Comparison of ENCODE assay signal across 12 cellular contexts in the genomic region with DNA sequence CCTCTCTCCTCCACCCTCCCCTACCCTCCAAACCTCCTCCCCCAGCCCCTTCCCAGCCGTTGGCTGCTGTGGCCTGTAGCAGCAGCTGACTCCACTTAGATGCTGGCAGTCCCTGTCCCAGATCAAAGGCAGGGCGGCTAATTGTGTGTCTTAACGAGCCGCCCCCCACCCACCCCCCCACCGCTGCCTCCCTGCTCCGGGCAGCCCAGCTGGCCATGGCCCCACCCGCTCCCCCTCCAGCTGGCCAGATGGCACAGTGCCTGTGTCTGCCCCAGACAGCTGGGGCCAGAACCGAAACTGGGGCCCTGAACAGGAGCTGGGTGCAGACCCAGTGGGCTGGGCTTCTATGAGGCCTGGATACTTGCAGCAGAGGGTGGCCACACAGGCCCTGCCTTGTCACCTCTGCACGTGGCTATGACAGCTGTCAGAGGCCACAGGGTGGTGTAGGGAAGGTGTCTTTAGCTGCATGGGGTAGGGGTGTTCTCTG. TPM values are rescaled to one million over a fixed set of nuclear protein-coding genes. Genes with fewer than 3 reads are reported as not detected.
DNase-seq lines count a peak whose midpoint lies in the region; ATAC-seq and TF ChIP-seq lines count a peak whose summit lies in the region.
"Had no signal": no experiment of that assay in that cellular context is flagged by ENCODE, and none has a peak within 500 bp of the region (broad histone marks: within the 10 kb centered on the region; RNA-seq: fewer than 3 reads in every experiment).

No MANE protein-coding gene starts in this region.

- peak; percentile 82 for DNase-seq in NCI-H2171 treated with DMSO at 0.1 percent for 48 hours (lab: John Stamatoyannopoulos, UW)
- no peak for DNase-seq in memory B cell (ENCODE audit: low spot score in 2 of 2)
- no peak for DNase-seq in activated CD8-positive, alpha-beta memory T cell treated with anti-CD3 and anti-CD28 coated beads, Interleukin-2, amount 50 U/mL, for 4 hours
- no peak for DNase-seq in tibial nerve (ENCODE audit: low spot score in 2 of 2)
- no peak for DNase-seq in PC-9
- no peak for DNase-seq in Calu3
- DNase-seq: activated naive CD4-positive, alpha-beta T cell treated with anti-CD3 and anti-CD28 coated beads, Interleukin-2, amount 50 U/mL, for 16 hours; natural killer cell had no signal

- intact Hi-C loops in PC-9 (cut with micrococcal nuclease; ENCODE audit: unreplicated experiment) (no loop called here), Calu3 (cut with micrococcal nuclease; ENCODE audit: unreplicated experiment) (no loop called here)

- H3K27me3 Mint-ChIP-seq in memory B cell (no peaks in the 10 kb centered on the region), Calu3 (ENCODE audit: unreplicated experiment) (peaks cover 48% of the 10 kb centered on the region)

- H3K4me1 Mint-ChIP-seq in memory B cell (peaks cover 46% of the 10 kb centered on the region), Calu3 (ENCODE audit: low read depth, unreplicated experiment) (peaks cover 26% of the 10 kb centered on the region)

- H3K9me3 ChIP-seq in tibial nerve (no peaks in the 10 kb centered on the region), PC-9 (ENCODE audit: insufficient read depth, low read depth) (no peaks in the 10 kb centered on the region)

- no peaks in the 10 kb centered on the region for H3F3A ChIP-seq in PC-9 (ENCODE audit: insufficient read depth, low read depth)

- no peaks in the 10 kb centered on the region for H3K79me2 ChIP-seq in PC-9 (ENCODE audit: low read depth)

- no peak overlapping the region for H3K4me3 ChIP-seq in tibial nerve
- H3K4me3 ChIP-seq in PC-9, result no peak overlapping the region

- no peak for TF ChIP-seq POLR2A in tibial nerve (IDR thresholded peaks at IDR 0.05)

- H3K4me3 Mint-ChIP-seq in memory B cell (no peak overlapping the region), Calu3 (ENCODE audit: low read depth, unreplicated experiment) (no peak overlapping the region)

- no peaks in the 10 kb centered on the region for H3K9me2 ChIP-seq in PC-9 (ENCODE audit: insufficient read depth)

- no peaks in the 10 kb centered on the region for H4K20me1 ChIP-seq in PC-9 (ENCODE audit: insufficient read depth)

- H3K27ac Mint-ChIP-seq in memory B cell (peak overlapping the region; percentile 33), Calu3 (ENCODE audit: unreplicated experiment) (no peak overlapping the region)
- H3K27ac Mint-ChIP-seq: natural killer cell had no signal

- H2AFZ ChIP-seq in PC-9, result no peak overlapping the region

- CTCF ChIA-PET in PC-9 (lab: Charles Lee) (interaction anchor here (0.5 kb wide), 1 partner anchor 10 kb away, joined by 10 read pairs; no protein-coding TSS in a partner anchor), Calu3 (lab: Charles Lee) (interaction anchor here (0.6 to 2.9 kb wide), 3 partner anchors 10 to 93 kb away, joined by 3 to 9 read pairs (median 9); no protein-coding TSS in a partner anchor)

- ATAC-seq in GM18498 (IDR thresholded peaks at IDR 0.05; ENCODE audit: unreplicated experiment) (peak; percentile 33), HG02571 (IDR thresholded peaks at IDR 0.05; ENCODE audit: unreplicated experiment) (peak; percentile 34), memory B cell (ENCODE audit: low read depth) (no peak)
- ATAC-seq: natural killer cell had no signal

- H3K9me3 Mint-ChIP-seq in memory B cell (no peaks in the 10 kb centered on the region), Calu3 (ENCODE audit: low read depth, unreplicated experiment) (no peaks in the 10 kb centered on the region)
- H3K9me3 Mint-ChIP-seq: natural killer cell had no signal

- H3K4me1 ChIP-seq in tibial nerve (peaks cover 0 to 26% (median 12%) of the 10 kb centered on the region in 4 donors), PC-9 (replicated peaks; ENCODE audit: insufficient read depth) (no peaks in the 10 kb centered on the region)

- H3K27me3 ChIP-seq in tibial nerve, result peaks cover 0 to 31% of the 10 kb centered on the region in 2 donors
- no peaks in the 10 kb centered on the region for H3K27me3 ChIP-seq in PC-9 (ENCODE audit: insufficient read depth, low read depth)

- H3K36me3 Mint-ChIP-seq in memory B cell (peaks cover 2% of the 10 kb centered on the region), Calu3 (ENCODE audit: insufficient read depth, unreplicated experiment) (peaks cover 13% of the 10 kb centered on the region)
- H3K36me3 Mint-ChIP-seq: natural killer cell had no signal

- H3K4me2 ChIP-seq in PC-9, result no peak overlapping the region

- 27 to 59% methylated on average over 3 to 8 of the region's 9 CpGs for WGBS in tibial nerve, 2 donors

- POLR2A ChIA-PET in PC-9 (lab: Charles Lee; ENCODE audit: unreplicated experiment), result no interaction called here

- H3K27ac ChIP-seq in tibial nerve (no peak overlapping the region), PC-9 (no peak overlapping the region)
- H3K27ac ChIP-seq: HL-60 had no signal

- TF ChIP-seq CTCF in tibial nerve (IDR thresholded peaks at IDR 0.05), result no peak
- TF ChIP-seq CTCF in PC-9 (conservative IDR thresholded peaks at IDR 0.05), result no peak
- TF ChIP-seq CTCF in Calu3 (IDR thresholded peaks at IDR 0.05; ENCODE audit: unreplicated experiment), result no peak

- no peaks in the 10 kb centered on the region for H3K36me3 ChIP-seq in tibial nerve
- H3K36me3 ChIP-seq in PC-9 (ENCODE audit: low read depth), result no peaks in the 10 kb centered on the region

- BruUV-seq in PC-9 (replicated peaks; lab: Mats Ljungman, UMichigan) (no TSS peak), Calu3 (replicated peaks; lab: Mats Ljungman, UMichigan) (no TSS peak)

- no peak for TF ChIP-seq EP300 in tibial nerve (IDR thresholded peaks at IDR 0.05)

RNA-seq across cellular contexts. Expression of a gene that starts 5.9 kb away (rescaled TPM):
- total RNA-seq in tibial nerve (1 to 10 TPM in 1 of 4 donors, under 1 TPM in 2, not detected in 1; 0.21 to 1.3 (median 0.39) TPM), PC-9 (2021) (1.2 and 2.3 TPM in 2 replicates), Calu3 (2022) (2.4 and 3.4 TPM in 2 replicates)

RNA-seq across cellular contexts. Expression of a gene that starts 26.9 kb away (rescaled TPM):
- total RNA-seq in tibial nerve (10 to 100 TPM; 26.1 to 81.5 (median 48.2) TPM), PC-9 (2021) (0.33 and 0.45 TPM in 2 replicates), Calu3 (2022) (not detected in 2 replicates)
- total RNA-seq: natural killer cell, SK-MEL-5 had no signal

RNA-seq across cellular contexts. Expression of a gene that starts 54.9 kb away (rescaled TPM):
- total RNA-seq in tibial nerve (not detected), PC-9 (2021) (not detected in 2 replicates), Calu3 (2022) (not detected in 2 replicates)
- total RNA-seq: natural killer cell, SK-MEL-5 had no signal

Comparison
In these comparisons a context has a peak if more than half of its experiments do, and no peak if none do; other contexts are left out.
1. RNA of a gene that starts 26.9 kb away (total RNA-seq): 26.1 to 81.5 TPM in tibial nerve; 0.33 to 0.45 TPM in PC-9 and not detected in Calu3; every median in the first group is over 10 times any median in the second.